ENCODE assay signal across 8 cellular contexts in the genomic region with DNA sequence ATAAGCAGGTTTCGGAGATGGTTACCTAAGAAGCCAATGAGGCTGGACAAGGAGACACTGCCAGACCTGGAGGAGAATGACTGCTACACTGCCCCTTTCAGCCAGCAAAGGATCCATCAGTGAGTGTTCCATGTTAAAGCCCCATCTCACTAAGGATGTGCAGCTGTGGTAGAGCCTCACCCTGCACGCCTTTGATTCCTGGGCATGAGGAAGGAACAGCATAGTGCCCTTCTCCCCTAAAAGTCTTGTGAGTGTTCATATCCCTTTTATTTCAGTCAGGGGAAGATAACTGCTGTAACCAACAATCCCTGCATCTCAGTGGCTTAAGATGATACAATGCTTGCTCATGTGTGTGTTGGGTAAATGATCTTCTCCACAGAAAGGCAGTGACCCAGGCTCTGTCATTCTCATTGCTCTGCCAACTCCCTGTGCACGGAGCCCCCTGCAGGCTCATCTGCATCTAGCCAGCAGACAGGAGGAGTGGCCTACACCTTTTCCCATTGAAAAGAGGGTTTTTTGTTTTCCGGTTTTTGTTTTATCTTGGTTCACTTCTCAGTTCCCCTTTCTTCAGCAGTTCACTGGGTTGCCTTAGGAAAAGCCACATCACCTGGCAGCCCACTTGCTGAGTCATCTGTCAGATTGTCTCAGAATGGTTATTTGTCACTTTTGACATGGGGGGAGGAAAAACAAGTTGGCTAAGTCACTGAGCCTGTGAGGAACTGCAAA.
A peak's percentile ranks its signal among the peaks of the same experiment; 100 is the strongest.
DNase-seq lines count a peak whose midpoint lies in the region; ATAC-seq and TF ChIP-seq lines count a peak whose summit lies in the region.

No MANE protein-coding gene starts in this region.

- no peak overlapping the region for H2AFZ ChIP-seq in DND-41 (ENCODE audit: low read depth, low read length)

- no peak overlapping the region for H3K27ac ChIP-seq in DND-41 (ENCODE audit: low read length)

- peak; percentile 45 for TF ChIP-seq CTCF in DND-41 (IDR thresholded peaks at IDR 0.05; ENCODE audit: borderline replicate concordance, extremely low read depth, low read length, poor library complexity, severe bottlenecking)
- TF ChIP-seq CTCF in choroid plexus epithelial cell (conservative IDR thresholded peaks at IDR 0.05; ENCODE audit: low read depth, low read length) = peak; percentile 56

- H3K4me2 ChIP-seq in DND-41 (ENCODE audit: insufficient read depth, low read length) = peak overlapping the region; percentile 5; the same call in 1 of the 2 replicates

- H3K9me3 ChIP-seq in DND-41 (ENCODE audit: insufficient read depth, low read length, severe bottlenecking) = no peaks in the 10 kb centered on the region

- H3K4me3 ChIP-seq in DND-41 (ENCODE audit: low read depth in 1 of 2, low read length in 2 of 2) (no peak overlapping the region), choroid plexus epithelial cell (ENCODE audit: low read depth, low read length) (no peak overlapping the region)

- H3K27me3 ChIP-seq in DND-41 (ENCODE audit: insufficient read depth, low read length, poor library complexity) = no peaks in the 10 kb centered on the region

- peak; percentile 23 for DNase-seq in DND-41
- DNase-seq in NOMO-1 (lab: John Stamatoyannopoulos, UW; ENCODE audit: unreplicated experiment in 2 of 2) = peak; percentile 89 to 96
- DNase-seq in choroid plexus epithelial cell (ENCODE audit: low read depth) = peak; percentile 42
- DNase-seq in renal cortical epithelial cell (ENCODE audit: low read depth) = peak; percentile 76
- DNase-seq in activated effector memory CD4-positive, alpha-beta T cell treated with anti-CD3 and anti-CD28 coated beads, Interleukin-2, amount 50 U/mL, for 16 hours = no peak
- DNase-seq in T-helper 9 cell = no peak

- H4K20me1 ChIP-seq in DND-41 (ENCODE audit: insufficient read depth, low read length) = no peaks in the 10 kb centered on the region

- no peak overlapping the region for H3K9ac ChIP-seq in DND-41 (ENCODE audit: low read depth, low read length)

- ATAC-seq in DND-41 (ENCODE audit: insufficient read depth, low read depth) (peak; percentile 72), GM19035 (IDR thresholded peaks at IDR 0.05; ENCODE audit: unreplicated experiment) (peak; percentile 93), HG03045 (IDR thresholded peaks at IDR 0.05; ENCODE audit: unreplicated experiment) (peak; percentile 96)

- no peaks in the 10 kb centered on the region for H3K79me2 ChIP-seq in DND-41 (ENCODE audit: insufficient read depth, low read length)

- no peaks in the 10 kb centered on the region for H3K4me1 ChIP-seq in DND-41 (ENCODE audit: insufficient read depth, low read length)

- H3K36me3 ChIP-seq in DND-41 (ENCODE audit: insufficient read depth, low read length) = no peaks in the 10 kb centered on the region

Comparison
In these comparisons a context has a peak if more than half of its experiments do, and no peak if none do; other contexts are left out.
1. DNase-seq: peak in DND-41 (single experiment), NOMO-1 (2 of 2), choroid plexus epithelial cell (single experiment) and renal cortical epithelial cell (single experiment); none in activated effector memory CD4-positive, alpha-beta T cell treated with anti-CD3 and anti-CD28 coated beads, Interleukin-2, amount 50 U/mL, for 16 hours (single experiment) and T-helper 9 cell (single experiment).
2. Peak in every context shown above with its lines, with median percentiles within 50 percentile points of each other: ATAC-seq.